ENCODE assay signal across 20 cellular contexts in genomic region chr3:172273378-172273777, GRCh38.
"Had no signal": no experiment of that assay in that cellular context is flagged by ENCODE, and none has a peak within 500 bp of the region (broad histone marks: within the 10 kb centered on the region; RNA-seq: fewer than 3 reads in every experiment).

No MANE protein-coding gene starts in this region.

- H3K27me3 ChIP-seq: foreskin keratinocyte, neural progenitor cell, ovary, stomach, vagina had no signal

- H3K9ac ChIP-seq: neural progenitor cell had no signal

- H3K9me3 ChIP-seq: ovary, psoas muscle, stomach, vagina had no signal

- H3K4me2 ChIP-seq: neural progenitor cell had no signal

- FAIRE-seq: endothelial cell of umbilical vein, kidney had no signal

- H2AFZ ChIP-seq: neural progenitor cell had no signal

- H3K4me1 ChIP-seq: foreskin keratinocyte, neural progenitor cell had no signal

- H3K27ac Mint-ChIP-seq: neural progenitor cell had no signal

- H3K36me3 ChIP-seq: neural progenitor cell, ovary, vagina had no signal

- H3K27ac ChIP-seq: coronary artery, foreskin keratinocyte, neural progenitor cell, ovary, psoas muscle, vagina had no signal

- ATAC-seq: foreskin keratinocyte, natural killer cell had no signal

- H3K4me3 Mint-ChIP-seq: endodermal cell, natural killer cell, neural progenitor cell had no signal

- H3K9me3 Mint-ChIP-seq: endodermal cell, natural killer cell, neural progenitor cell had no signal

- H3K4me3 ChIP-seq: coronary artery, neural progenitor cell, ovary, psoas muscle, stomach, vagina had no signal

- DNase-seq: effector CD4-positive, alpha-beta T cell; endodermal cell; erythroblast; foreskin keratinocyte; kidney; mammary epithelial cell; natural killer cell; nucleus accumbens; ovary; psoas muscle; retina; stimulated activated CD4-positive, alpha-beta T cell treated with anti-CD3 and anti-CD28 coated beads, Interleukin-2, amount 100 ng/mL, for 24 hours; stimulated activated CD4-positive, alpha-beta T cell treated with anti-CD3 and anti-CD28 coated beads, Interleukin-4, amount 100 ng/mL, for 4 hours; stimulated activated naive CD4-positive, alpha-beta T cell; stomach; trophoblast cell had no signal
